In the genomic region with DNA sequence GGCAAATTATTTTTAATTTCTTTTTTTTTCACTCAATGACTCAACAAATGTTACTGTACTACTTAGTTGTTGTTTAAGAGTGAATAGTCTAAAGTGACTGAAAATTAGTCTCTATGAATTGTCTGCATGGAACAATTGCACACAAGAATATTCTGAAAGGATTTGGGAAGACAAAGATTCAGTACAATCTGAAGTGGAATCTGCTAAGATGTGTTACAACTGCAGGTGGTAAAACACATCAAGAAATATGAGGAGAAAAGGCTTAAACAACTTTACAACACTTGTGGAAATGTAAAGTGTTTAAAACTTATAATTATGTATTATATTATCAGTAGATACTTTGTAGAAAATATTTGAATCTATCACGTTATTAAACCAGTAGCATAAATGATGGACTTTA, we compare ENCODE assay signal across 11 cellular contexts.
"Had no signal": no experiment of that assay in that cellular context is flagged by ENCODE, and none has a peak within 500 bp of the region (broad histone marks: within the 10 kb centered on the region; RNA-seq: fewer than 3 reads in every experiment).

No MANE protein-coding gene starts in this region.

- H3K27ac ChIP-seq: GM23248 had no signal

- DNase-seq: GM23248, GOT3, H7, H9, HCEC 1CT, HFFc6 had no signal

- H3K4me3 ChIP-seq: GM23248, GM23338, HAP-1 had no signal

- H3K9ac ChIP-seq: GM23248 had no signal

- H3K36me3 ChIP-seq: HAP-1 had no signal

- H2AFZ ChIP-seq: GM23248, GM23338 had no signal

- H3K4me2 ChIP-seq: GM23338 had no signal

- FAIRE-seq: H1, H54 had no signal

- ATAC-seq: GM23338, HCT116 had no signal

- H3K9me3 ChIP-seq: HAP-1 had no signal

- H3K4me1 ChIP-seq: HAP-1 had no signal
